8 cellular contexts compared by ENCODE assay signal in genomic region chr22:42369250-42370041, GRCh38.
DNase-seq lines count a peak whose midpoint lies in the region; TF ChIP-seq lines count a peak whose summit lies in the region.

No MANE protein-coding gene starts in this region.

- H3K9ac ChIP-seq in MM.1S (ENCODE audit: low read length) = peak overlapping the region; percentile 6; the same call in 1 of the 2 replicates

- no peaks in the 10 kb centered on the region for H3K36me3 ChIP-seq in HAP-1 (replicated peaks)
- no peaks in the 10 kb centered on the region for H3K36me3 ChIP-seq in MM.1S (replicated peaks; ENCODE audit: insufficient read depth, low read length)

- in situ Hi-C loops in HAP-1 (cut with MboI; ENCODE audit: low sequenced_read_pairs) (no loop called here), SK-MEL-5 (cut with HindIII; ENCODE audit: low pct_unique_long_range_greater_than_20kb, low sequenced_read_pairs) (loop anchor here (25.0 kb wide), 1 partner anchor 107 kb away; the partner anchor contains the start of gene TCF20)

- H3K27me3 ChIP-seq in HAP-1 (ENCODE audit: low read depth) (no peaks in the 10 kb centered on the region), MM.1S (replicated peaks; ENCODE audit: insufficient read depth, low read length) (peaks cover 78% of the 10 kb centered on the region)

- H4K20me1 ChIP-seq in MM.1S (ENCODE audit: insufficient read depth, low read length) = no peaks in the 10 kb centered on the region

- peak overlapping the region; percentile 69 for H2AFZ ChIP-seq in MM.1S (ENCODE audit: low read length)

- no peak for TF ChIP-seq CTCF in MM.1S (IDR thresholded peaks at IDR 0.05; ENCODE audit: low read length)

- H3K9me2 ChIP-seq in MM.1S (replicated peaks; ENCODE audit: insufficient read depth, low read length) = no peaks in the 10 kb centered on the region

- peak overlapping the region; percentile 91 for H3K4me2 ChIP-seq in MM.1S (ENCODE audit: low read depth, low read length)

- no peaks in the 10 kb centered on the region for H3F3A ChIP-seq in MM.1S (ENCODE audit: insufficient read depth, low read length)

- H3K4me3 ChIP-seq in HAP-1 = peak overlapping the region; percentile 64
- H3K4me3 ChIP-seq in MM.1S (ENCODE audit: low read length) = peak overlapping the region; percentile 63

- H3K27ac ChIP-seq in MM.1S (ENCODE audit: low read length) = no peak overlapping the region

- H3K4me1 ChIP-seq in HAP-1 = peaks cover 28% of the 10 kb centered on the region
- no peaks in the 10 kb centered on the region for H3K4me1 ChIP-seq in MM.1S (ENCODE audit: low read length)

- H3K79me2 ChIP-seq in MM.1S (ENCODE audit: low read length) = no peaks in the 10 kb centered on the region

- DNase-seq in GDM1 (lab: John Stamatoyannopoulos, UW) (peak; percentile 81), HAP-1 (ENCODE audit: low spot score in 2 of 2) (peak; percentile 95 to 96), MM.1S (peak; percentile 89), SK-MEL-5 (ENCODE audit: low read depth, low spot score) (peak; percentile 97), glomerular visceral epithelial cell (ENCODE audit: extremely low spot score) (peak; percentile 72), nucleus accumbens (lab: John Stamatoyannopoulos, UW) (peak; percentile 20 to 96 (median 88)), superior temporal gyrus (ENCODE audit: extremely low spot score) (peak; percentile 97)
- DNase-seq in activated naive CD4-positive, alpha-beta T cell treated with anti-CD3 and anti-CD28 coated beads, Interleukin-2, amount 50 U/mL, for 16 hours = peak; percentile 83

- H3K9me3 ChIP-seq in HAP-1 = no peaks in the 10 kb centered on the region
- no peaks in the 10 kb centered on the region for H3K9me3 ChIP-seq in MM.1S (replicated peaks; ENCODE audit: insufficient read depth, low read length)
